22 cellular contexts compared by ENCODE assay signal in the genomic region with DNA sequence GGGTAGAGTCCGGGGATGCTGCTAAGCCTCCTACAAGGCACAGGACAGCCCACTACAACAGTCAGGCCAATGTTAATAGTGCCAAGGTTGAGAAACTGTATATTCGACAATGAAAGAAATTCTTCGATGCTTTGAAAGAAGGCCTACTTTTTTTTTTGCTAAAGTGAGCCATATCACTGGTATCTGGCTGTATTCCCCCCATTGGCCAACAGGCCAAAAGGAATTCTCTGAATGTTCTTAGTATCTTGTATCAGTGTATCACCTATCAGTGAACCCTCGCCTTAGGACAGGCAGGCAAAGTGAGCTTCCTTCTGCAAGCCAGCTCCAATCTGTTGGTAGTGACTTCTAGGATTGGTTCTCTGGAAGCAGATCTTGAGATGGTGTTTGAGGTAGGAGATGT.
"Had no signal": no experiment of that assay in that cellular context is flagged by ENCODE, and none has a peak within 500 bp of the region (broad histone marks: within the 10 kb centered on the region; RNA-seq: fewer than 3 reads in every experiment).

No MANE protein-coding gene starts in this region.

- H3K27ac ChIP-seq: dorsolateral prefrontal cortex, gastrocnemius medialis, heart right ventricle, lower lobe of right lung, neutrophil, parathyroid adenoma, prostate gland, right atrium auricular region, stomach, thyroid gland had no signal

- H3K4me1 ChIP-seq: gastrocnemius medialis, heart right ventricle, parathyroid adenoma, prostate gland, right atrium auricular region, stomach, thyroid gland had no signal

- H3K9ac ChIP-seq: parathyroid adenoma had no signal

- FAIRE-seq: colon had no signal

- H3K4me3 ChIP-seq: dorsolateral prefrontal cortex, gastrocnemius medialis, heart right ventricle, lower lobe of right lung, prostate gland, right atrium auricular region, stomach, thyroid gland had no signal

- DNase-seq: dorsolateral prefrontal cortex; effector CD4-positive, alpha-beta T cell; gastrocnemius medialis; heart right ventricle; hippocampal formation; left ventricle myocardium superior; lower lobe of right lung; natural killer cell; stimulated activated CD4-positive, alpha-beta T cell treated with anti-CD3 and anti-CD28 coated beads, Interleukin-2, amount 100 ng/mL, for 24 hours; stimulated activated CD4-positive, alpha-beta T cell treated with anti-CD3 and anti-CD28 coated beads, Interleukin-4, amount 100 ng/mL, for 24 hours; stimulated activated naive CD4-positive, alpha-beta T cell treated with Interleukin-2 at 50 U/mL for 16 hours; stomach; thyroid gland had no signal

- H3K27me3 ChIP-seq: dorsolateral prefrontal cortex, gastrocnemius medialis, neutrophil, right atrium auricular region, stomach, thyroid gland had no signal

- H3K9me3 ChIP-seq: lower lobe of right lung, neutrophil, prostate gland, thyroid gland had no signal

- H3K79me2 ChIP-seq: parathyroid adenoma had no signal

- ATAC-seq: gastrocnemius medialis; heart right ventricle; left ventricle myocardium superior; natural killer cell; sciatic nerve; stimulated activated effector memory CD8-positive, alpha-beta T cell treated with anti-CD3 and anti-CD28 coated beads, Interleukin-12 subunit alpha, Interleukin-12 subunit beta, amount 100 ng/mL, for 72 hours had no signal

- H3K36me3 Mint-ChIP-seq: natural killer cell; stimulated activated effector memory CD8-positive, alpha-beta T cell treated with anti-CD3 and anti-CD28 coated beads, Interleukin-12 subunit alpha, Interleukin-12 subunit beta, amount 100 ng/mL, for 72 hours; type B pancreatic cell had no signal

- H3K4me1 Mint-ChIP-seq: natural killer cell; neural crest cell; stimulated activated effector memory CD8-positive, alpha-beta T cell treated with anti-CD3 and anti-CD28 coated beads, Interleukin-12 subunit alpha, Interleukin-12 subunit beta, amount 100 ng/mL, for 72 hours had no signal

- H3K4me3 Mint-ChIP-seq: natural killer cell; neural crest cell; stimulated activated effector memory CD8-positive, alpha-beta T cell treated with anti-CD3 and anti-CD28 coated beads, Interleukin-12 subunit alpha, Interleukin-12 subunit beta, amount 100 ng/mL, for 72 hours; type B pancreatic cell had no signal

- H3K27ac Mint-ChIP-seq: natural killer cell; stimulated activated effector memory CD8-positive, alpha-beta T cell treated with anti-CD3 and anti-CD28 coated beads, Interleukin-12 subunit alpha, Interleukin-12 subunit beta, amount 100 ng/mL, for 72 hours; type B pancreatic cell had no signal

- H3K36me3 ChIP-seq: gastrocnemius medialis, heart right ventricle, lower lobe of right lung, neutrophil, prostate gland, right atrium auricular region, stomach, thyroid gland had no signal

- H2AFZ ChIP-seq: parathyroid adenoma had no signal
